Comparison of ENCODE assay signal across 14 cellular contexts in genomic region chr12:3743803-3744202, GRCh38. TPM values are rescaled to one million over a fixed set of nuclear protein-coding genes. Genes with fewer than 3 reads are reported as not detected.
DNase-seq lines count a peak whose midpoint lies in the region; ATAC-seq lines count a peak whose summit lies in the region.
"Had no signal": no experiment of that assay in that cellular context is flagged by ENCODE, and none has a peak within 500 bp of the region (broad histone marks: within the 10 kb centered on the region; RNA-seq: fewer than 3 reads in every experiment).

No MANE protein-coding gene starts in this region.

- ATAC-seq in HG03175 (IDR thresholded peaks at IDR 0.05; ENCODE audit: unreplicated experiment), result no peak
- no peak for ATAC-seq in HG03039 (IDR thresholded peaks at IDR 0.05; ENCODE audit: unreplicated experiment)
- ATAC-seq: stimulated activated memory B cell treated with anti-CD40 and anti-IgM and Interleukin-4, amounts not matched to agents 10 μg/mL and 1 μg/mL and 100 μg/mL, for 72 hours had no signal

- DNase-seq in stimulated activated CD4-positive, alpha-beta T cell treated with anti-CD3 and anti-CD28 coated beads, Interleukin-1b, Interleukin-23, amount 100 ng/mL, for 48 hours, result peak; percentile 24
- DNase-seq in stimulated activated CD4-positive, alpha-beta T cell treated with anti-CD3 and anti-CD28 coated beads, Interleukin-15, amount 100 ng/mL, for 24 hours, result no peak
- DNase-seq in LHCN-M2 (ENCODE audit: low read depth), result peak; percentile 34
- peak; percentile 20 for DNase-seq in fibroblast of peridontal ligament (ENCODE audit: extremely low read depth)
- no peak for DNase-seq in SK-N-DZ (ENCODE audit: low spot score)
- DNase-seq in SW 1271 (lab: John Stamatoyannopoulos, UW), result no peak
- DNase-seq: BE2C, head of caudate nucleus, midbrain, MM.1S, NCI-H524 had no signal

RNA-seq across cellular contexts. Expression of gene CRACR2A, which starts 9.1 kb away (rescaled TPM):
- total RNA-seq in LHCN-M2 (2014; rRNA removed), result 6.7 and 7.0 TPM in 2 replicates
- polyA plus RNA-seq in LHCN-M2 (2012), result 3.7 TPM
- 2.9 and 4.1 TPM in 2 replicates for polyA plus RNA-seq in SK-N-DZ (2014; cell fraction: cytosol; rRNA removed)
- 2.2 and 6.7 TPM in 2 replicates for polyA plus RNA-seq in SK-N-DZ (2014; cell fraction: nucleus; rRNA removed)

Comparison
In these comparisons a context has a peak if more than half of its experiments do, and no peak if none do; other contexts are left out.
1. DNase-seq: peak in stimulated activated CD4-positive, alpha-beta T cell treated with anti-CD3 and anti-CD28 coated beads, Interleukin-1b, Interleukin-23, amount 100 ng/mL, for 48 hours (single experiment), LHCN-M2 (single experiment) and fibroblast of peridontal ligament (single experiment); none in stimulated activated CD4-positive, alpha-beta T cell treated with anti-CD3 and anti-CD28 coated beads, Interleukin-15, amount 100 ng/mL, for 24 hours (single experiment), SK-N-DZ (single experiment) and SW 1271 (0 of 2).